Comparison of ENCODE assay signal across 8 cellular contexts in genomic region chr11:67507891-67508485, GRCh38. TPM values are rescaled to one million over a fixed set of nuclear protein-coding genes. Genes with fewer than 3 reads are reported as not detected.
DNase-seq lines count a peak whose midpoint lies in the region; ATAC-seq and TF ChIP-seq lines count a peak whose summit lies in the region.

CDK2AP2 (minus strand) TSS chr11:67508162; CDS start chr11:67508082, 80 bp downstream.

- H3K27me3 Mint-ChIP-seq in dendritic cell treated with granulocyte-macrophage colony-stimulating factor and Interleukin-4, amounts not matched to agents 40 ng/mL and 50 ng/mL, for 4 days: peaks cover 24% of the 10 kb centered on the region

- peaks cover 50% of the 10 kb centered on the region for H3K4me1 Mint-ChIP-seq in dendritic cell treated with granulocyte-macrophage colony-stimulating factor and Interleukin-4, amounts not matched to agents 40 ng/mL and 50 ng/mL, for 4 days (ENCODE audit: low read depth)

- peaks cover 44% of the 10 kb centered on the region for H3K36me3 Mint-ChIP-seq in dendritic cell treated with granulocyte-macrophage colony-stimulating factor and Interleukin-4, amounts not matched to agents 40 ng/mL and 50 ng/mL, for 4 days (ENCODE audit: low read depth)

- H3K9me3 ChIP-seq in left lung: no peaks in the 10 kb centered on the region

- intact Hi-C loops in dendritic cell treated with granulocyte-macrophage colony-stimulating factor and Interleukin-4, amounts not matched to agents 40 ng/mL and 50 ng/mL, for 4 days (cut with micrococcal nuclease): loop anchor here (1.0 to 10.0 kb wide), 5 partner anchors 41 to 223 kb away; partner anchors contain the start of genes ANKRD13D, POLD4, PPP1CA and PTPRCAP
- intact Hi-C loops in left lung (cut with DNase I): loop anchor here in 1 of 2 donors (5.0 kb wide), 1 partner anchor 116 kb away; the partner anchor contains the start of gene RAD9A

- H3K4me3 Mint-ChIP-seq in dendritic cell treated with granulocyte-macrophage colony-stimulating factor and Interleukin-4, amounts not matched to agents 40 ng/mL and 50 ng/mL, for 4 days: peak within 1 kb of the TSS; percentile 97

- peak within 1 kb of the TSS; percentile 83 to 94 for H3K4me3 ChIP-seq in left lung

- H3K4me1 ChIP-seq in left lung: peaks cover 24 to 52% of the 10 kb centered on the region in 2 donors

- H3K27ac Mint-ChIP-seq in dendritic cell treated with granulocyte-macrophage colony-stimulating factor and Interleukin-4, amounts not matched to agents 40 ng/mL and 50 ng/mL, for 4 days: peak within 1 kb of the TSS; percentile 98

- peak; percentile 70 for ATAC-seq in GM19372 (IDR thresholded peaks at IDR 0.05; ENCODE audit: low read depth, unreplicated experiment)
- ATAC-seq in HG03558 (IDR thresholded peaks at IDR 0.05; ENCODE audit: extremely low read depth, unreplicated experiment): peak; percentile 63
- peak; percentile 82 for ATAC-seq in left lung

- no peak for TF ChIP-seq CTCF in left lung (IDR thresholded peaks at IDR 0.05)

- peak within 1 kb of the TSS; percentile 97 to 99 for H3K27ac ChIP-seq in left lung

- no peaks in the 10 kb centered on the region for H3K9me3 Mint-ChIP-seq in dendritic cell treated with granulocyte-macrophage colony-stimulating factor and Interleukin-4, amounts not matched to agents 40 ng/mL and 50 ng/mL, for 4 days

- peak; percentile 81 to 99 (median 97) for DNase-seq in C1 segment of cervical spinal cord (lab: John Stamatoyannopoulos, UW)
- DNase-seq in NCI-H748 treated with DMSO at 0.1 percent for 48 hours (lab: John Stamatoyannopoulos, UW): peak; percentile 95
- peak; percentile 87 to 96 for DNase-seq in activated CD4-positive, alpha-beta T cell treated with anti-CD3 and anti-CD28 coated beads, Interleukin-2, amount 50 U/mL, for 24 hours (ENCODE audit: low read depth in 1 of 2, low spot score in 1 of 2)
- peak; percentile 98 to 100 for DNase-seq in left lung
- DNase-seq in stimulated activated CD4-positive, alpha-beta T cell treated with anti-CD3 and anti-CD28 coated beads, Interleukin-2, amount 100 ng/mL, for 48 hours: peak; percentile 98

- H3K36me3 ChIP-seq in left lung: peaks cover 0 to 7% of the 10 kb centered on the region in 2 donors

- peaks cover 0 to 46% of the 10 kb centered on the region in 2 donors for H3K27me3 ChIP-seq in left lung

RNA-seq across cellular contexts. Expression of gene CDK2AP2, which starts in this region (rescaled TPM):
- 10 to 100 TPM; 82.2 to 92.8 TPM for total RNA-seq in left lung

Comparison
In these comparisons a context has a peak if more than half of its experiments do, and no peak if none do; other contexts are left out.
1. Peak in every context shown above with its lines: DNase-seq, ATAC-seq, H3K4me3 ChIP-seq and H3K27ac ChIP-seq.